ENCODE assay signal across 21 cellular contexts in genomic region chr14:104372390-104373054, GRCh38.
DNase-seq lines count a peak whose midpoint lies in the region; ATAC-seq and TF ChIP-seq lines count a peak whose summit lies in the region.
"Had no signal": no experiment of that assay in that cellular context is flagged by ENCODE, and none has a peak within 500 bp of the region (broad histone marks: within the 10 kb centered on the region; RNA-seq: fewer than 3 reads in every experiment).

No MANE protein-coding gene starts in this region.

- no peaks in the 10 kb centered on the region for H3K27me3 ChIP-seq in neural progenitor cell

- intact Hi-C loops in Right ventricle myocardium inferior (cut with DNase I) (no loop called here), cardiac septum (cut with DNase I) (no loop called here)

- H3K27me3 Mint-ChIP-seq in effector memory CD8-positive, alpha-beta T cell, result peaks cover 0 to 22% of the 10 kb centered on the region in 2 donors
- H3K27me3 Mint-ChIP-seq in neural progenitor cell (ENCODE audit: insufficient read depth, low read depth), result peaks cover 5% of the 10 kb centered on the region

- CTCF ChIA-PET in HEK293 (lab: Yijun Ruan, JAX), result no interaction called here

- no peaks in the 10 kb centered on the region for H3K79me2 ChIP-seq in neural progenitor cell (ENCODE audit: low read depth)

- H3K4me2 ChIP-seq in neural progenitor cell, result no peak overlapping the region
- H3K4me2 ChIP-seq: GM23338, KMS-11 had no signal

- H3K4me1 ChIP-seq in HEK293 (ENCODE audit: control insufficient read depth, insufficient read depth, low read length) (no peaks in the 10 kb centered on the region), neural progenitor cell (no peaks in the 10 kb centered on the region)

- no peaks in the 10 kb centered on the region for H4K20me1 ChIP-seq in neural progenitor cell (ENCODE audit: low read depth)

- H3F3A ChIP-seq in neural progenitor cell (ENCODE audit: low read depth), result peaks cover 5% of the 10 kb centered on the region

- H3K4me1 Mint-ChIP-seq in effector memory CD8-positive, alpha-beta T cell (ENCODE audit: low read depth in 2 of 2), result peaks cover 6 to 8% of the 10 kb centered on the region in 2 donors
- H3K4me1 Mint-ChIP-seq in neural progenitor cell, result peaks cover 11% of the 10 kb centered on the region

- H3K9me3 ChIP-seq in HEK293 (ENCODE audit: control insufficient read depth, insufficient read depth, low read depth, low read length) (no peaks in the 10 kb centered on the region), neural progenitor cell (ENCODE audit: low read depth) (no peaks in the 10 kb centered on the region)

- POLR2A ChIA-PET in HEK293 (lab: Yijun Ruan, JAX), result no interaction called here

- H3K36me3 Mint-ChIP-seq in effector memory CD8-positive, alpha-beta T cell (ENCODE audit: insufficient read depth), result no peaks in the 10 kb centered on the region
- no peaks in the 10 kb centered on the region for H3K36me3 Mint-ChIP-seq in neural progenitor cell

- no peak overlapping the region for H2AFZ ChIP-seq in neural progenitor cell (replicated peaks)
- H2AFZ ChIP-seq: GM23338 had no signal

- no peak overlapping the region for H3K27ac ChIP-seq in HEK293 (ENCODE audit: extremely low read depth, low read depth, low read length)
- H3K27ac ChIP-seq in neural progenitor cell, result no peak overlapping the region
- H3K27ac ChIP-seq: KMS-11 had no signal

- no peak for ATAC-seq in Right ventricle myocardium inferior
- no peak for ATAC-seq in effector memory CD8-positive, alpha-beta T cell (replicated peaks)
- ATAC-seq in GM21423 (IDR thresholded peaks at IDR 0.05; ENCODE audit: unreplicated experiment), result no peak
- no peak for ATAC-seq in HG02588 (IDR thresholded peaks at IDR 0.05; ENCODE audit: unreplicated experiment)
- ATAC-seq: GM23338 had no signal

- no peak overlapping the region for H3K4me3 ChIP-seq in HEK293 (ENCODE audit: low read depth, low read length)
- H3K4me3 ChIP-seq in neural progenitor cell, result no peak overlapping the region
- H3K4me3 ChIP-seq: GM23338 had no signal

- H3K27ac Mint-ChIP-seq in effector memory CD8-positive, alpha-beta T cell, result peak overlapping the region; percentile 31 to 55
- peak overlapping the region; percentile 82 for H3K27ac Mint-ChIP-seq in neural progenitor cell
- H3K27ac Mint-ChIP-seq: GM23338 had no signal

- DNase-seq in Right ventricle myocardium inferior (ENCODE audit: missing footprints), result peak; percentile 40
- DNase-seq in cardiac septum (ENCODE audit: low spot score), result no peak
- DNase-seq in effector memory CD8-positive, alpha-beta T cell, result no peak
- no peak for DNase-seq in neural progenitor cell (ENCODE audit: low spot score)
- DNase-seq in NAMALWA (ENCODE audit: low spot score), result no peak
- DNase-seq: AML-193, EL, GF-D8, HCEC 1CT, IMR-90, NCI-H1105 treated with DMSO at 0.1 percent for 48 hours, NCI-H2029 treated with DMSO at 0.1 percent for 48 hours, NCI-H226, NCI-H82, OCI-M1, SHP77 had no signal

- no peak overlapping the region for H3K4me3 Mint-ChIP-seq in effector memory CD8-positive, alpha-beta T cell
- H3K4me3 Mint-ChIP-seq in neural progenitor cell, result no peak overlapping the region
- H3K4me3 Mint-ChIP-seq: GM23338 had no signal

- H3K9ac ChIP-seq in neural progenitor cell, result no peak overlapping the region
- H3K9ac ChIP-seq: KMS-11 had no signal

- no peak for TF ChIP-seq CTCF in HEK293 (tag by site-specific recombination; IDR thresholded peaks at IDR 0.05)
- TF ChIP-seq CTCF in neural progenitor cell (IDR thresholded peaks at IDR 0.05), result no peak

- H3K36me3 ChIP-seq in HEK293 (ENCODE audit: control insufficient read depth in 2 of 2, insufficient read depth in 1 of 2, low read length in 2 of 2) (no peaks in the 10 kb centered on the region), neural progenitor cell (no peaks in the 10 kb centered on the region)

- no peaks in the 10 kb centered on the region for H3K9me3 Mint-ChIP-seq in effector memory CD8-positive, alpha-beta T cell
- H3K9me3 Mint-ChIP-seq in neural progenitor cell, result no peaks in the 10 kb centered on the region
- H3K9me3 Mint-ChIP-seq: GM23338 had no signal

TF ChIP-seq in HEK293, 187 proteins besides CTCF, POLR2A, EP300 and RAD21:
- TF ChIP-seq ZNF26 (tag by site-specific recombination; IDR thresholded peaks at IDR 0.05), result no peak
- no peak for TF ChIP-seq BCL11A (tag by site-specific recombination; IDR thresholded peaks at IDR 0.05; ENCODE audit: low read depth)
- TF ChIP-seq TSHZ1 (tag by site-specific recombination; IDR thresholded peaks at IDR 0.05; ENCODE audit: borderline replicate concordance), result no peak
- TF ChIP-seq EGR2 (tag by site-specific recombination; IDR thresholded peaks at IDR 0.05; ENCODE audit: low read depth), result peak; percentile 52
- TF ChIP-seq ZFHX2 (tag by site-specific recombination; conservative IDR thresholded peaks at IDR 0.05), result peak; percentile 67
